ENCODE assay signal across 1 cellular context in the genomic region with DNA sequence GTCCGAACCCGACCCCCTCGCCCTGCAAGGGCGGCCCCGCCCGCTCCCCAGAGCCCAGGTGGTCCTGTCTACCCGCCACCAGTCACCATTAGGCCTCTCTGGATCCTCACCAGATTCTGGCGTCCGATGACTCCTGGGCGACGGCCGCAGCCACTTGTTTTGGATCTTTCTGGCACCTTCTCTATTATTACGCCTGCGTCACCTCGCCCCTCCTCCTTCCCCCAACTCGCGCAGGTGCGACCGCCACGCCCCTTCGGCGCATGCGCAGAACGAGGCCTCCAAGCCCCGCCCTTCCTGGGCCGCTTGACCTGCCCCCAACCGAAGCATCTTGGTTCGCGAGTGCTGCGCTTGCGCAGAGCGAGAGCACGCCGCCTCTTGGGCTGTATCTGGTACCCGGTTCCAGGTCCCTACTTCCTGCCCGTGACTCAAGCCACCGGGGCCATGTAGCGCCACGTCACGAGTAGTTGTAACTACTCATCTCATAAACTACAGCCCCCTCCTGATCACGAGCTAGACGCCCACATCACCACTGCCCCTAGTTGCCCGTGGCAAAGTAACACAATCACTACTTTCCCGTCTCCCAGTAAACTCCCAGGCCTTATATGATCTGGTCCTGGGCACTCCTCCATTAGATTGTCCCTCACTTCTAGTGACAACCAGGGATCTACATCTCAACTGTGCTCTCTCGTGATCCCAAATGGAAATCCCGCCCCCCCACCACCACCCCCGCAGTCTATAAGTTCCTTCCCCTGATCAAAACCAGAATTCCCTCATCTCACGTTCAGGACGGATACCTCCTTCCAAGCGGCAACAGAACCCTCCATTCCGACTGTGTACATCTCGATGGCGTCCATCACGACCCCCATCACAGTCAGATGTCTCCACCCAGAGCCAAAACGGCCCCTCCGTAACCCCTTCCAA.
TF ChIP-seq lines count a peak whose summit lies in the region.

A gene with protein sequence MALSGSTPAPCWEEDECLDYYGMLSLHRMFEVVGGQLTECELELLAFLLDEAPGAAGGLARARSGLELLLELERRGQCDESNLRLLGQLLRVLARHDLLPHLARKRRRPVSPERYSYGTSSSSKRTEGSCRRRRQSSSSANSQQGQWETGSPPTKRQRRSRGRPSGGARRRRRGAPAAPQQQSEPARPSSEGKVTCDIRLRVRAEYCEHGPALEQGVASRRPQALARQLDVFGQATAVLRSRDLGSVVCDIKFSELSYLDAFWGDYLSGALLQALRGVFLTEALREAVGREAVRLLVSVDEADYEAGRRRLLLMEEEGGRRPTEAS (minus strand): TSS at position 156 of the 921 bp plus-strand sequence. CDS start 670 bp downstream, outside the sequence.

TF ChIP-seq in endothelial cell of umbilical vein, 7 proteins besides CTCF, POLR2A, EP300 and RAD21 (continued from another document):
- TF ChIP-seq JUN (IDR thresholded peaks at IDR 0.05; ENCODE audit: borderline replicate concordance, insufficient read depth, insufficient read length, low read depth) (peak; percentile 41), MYC (IDR thresholded peaks at IDR 0.05; ENCODE audit: low read depth, low read length) (no peak)
